In genomic region chr3:79497447-79498111, GRCh38 we compare ENCODE assay signal across 8 cellular contexts.
A peak's percentile ranks its signal among the peaks of the same experiment; 100 is the strongest.
DNase-seq lines count a peak whose midpoint lies in the region; ATAC-seq and TF ChIP-seq lines count a peak whose summit lies in the region.

No MANE protein-coding gene starts in this region.

- no peak overlapping the region for H3K27ac ChIP-seq in neural cell (ENCODE audit: low read length)

- peak; percentile 18 for DNase-seq in KBM-7
- peak; percentile 28 for DNase-seq in MCF 10A (ENCODE audit: unreplicated experiment)
- no peak for DNase-seq in activated T-cell treated with anti-CD3 and anti-CD28 coated beads, Interleukin-2, amount 50 U/mL, for 4 hours
- DNase-seq in HT-29 (ENCODE audit: low spot score): no peak

- no peaks in the 10 kb centered on the region for H3K9me2 ChIP-seq in neural cell (ENCODE audit: insufficient read depth, low read length)

- peaks cover 20% of the 10 kb centered on the region for H3K27me3 Mint-ChIP-seq in MCF 10A (ENCODE audit: insufficient read depth, unreplicated experiment)
- H3K27me3 Mint-ChIP-seq in activated T-cell treated with anti-CD3 and anti-CD28 coated beads, Interleukin-2, amount 50 U/mL, for 4 hours (ENCODE audit: low read depth): no peaks in the 10 kb centered on the region

- TF ChIP-seq EP300 in neural cell (conservative IDR thresholded peaks at IDR 0.05; ENCODE audit: poor library complexity, severe bottlenecking): no peak

- TF ChIP-seq CTCF in GM12874 (IDR thresholded peaks at IDR 0.05; ENCODE audit: insufficient read depth, low read depth, low read length): peak; percentile 38; the same call in 1 of the 2 replicates
- peak; percentile 47 for TF ChIP-seq CTCF in MCF 10A (IDR thresholded peaks at IDR 0.05; ENCODE audit: unreplicated experiment)
- TF ChIP-seq CTCF in neural cell (IDR thresholded peaks at IDR 0.05; ENCODE audit: poor library complexity, severe bottlenecking): peak; percentile 71

- CTCF ChIA-PET in MCF 10A (lab: Yijun Ruan, JAX): interaction anchor here (0.6 to 0.7 kb wide), 2 partner anchors 13 to 995 kb away, joined by 3 read pairs; no protein-coding TSS in a partner anchor

- in situ Hi-C loops in KBM-7 (cut with MboI; ENCODE audit: low pct_unique_long_range_greater_than_20kb, low sequenced_read_pairs): no loop called here

- no peaks in the 10 kb centered on the region for H3K36me3 Mint-ChIP-seq in MCF 10A (ENCODE audit: insufficient read depth, unreplicated experiment)
- no peaks in the 10 kb centered on the region for H3K36me3 Mint-ChIP-seq in activated T-cell treated with anti-CD3 and anti-CD28 coated beads, Interleukin-2, amount 50 U/mL, for 4 hours (ENCODE audit: insufficient read depth)

- POLR2A ChIA-PET in MCF 10A (lab: Yijun Ruan, JAX): no interaction called here

- no peak overlapping the region for H2AFZ ChIP-seq in neural cell (ENCODE audit: low read depth, low read length)

- ATAC-seq in HG02642 (IDR thresholded peaks at IDR 0.05; ENCODE audit: poor library complexity, unreplicated experiment): no peak
- no peak for ATAC-seq in HG02610 (IDR thresholded peaks at IDR 0.05; ENCODE audit: unreplicated experiment)
- ATAC-seq in activated T-cell treated with anti-CD3 and anti-CD28 coated beads, Interleukin-2, amount 50 U/mL, for 4 hours: no peak

- BruUV-seq in MCF 10A (replicated peaks; lab: Mats Ljungman, UMichigan): no TSS peak

- no peaks in the 10 kb centered on the region for H3K4me1 Mint-ChIP-seq in MCF 10A (ENCODE audit: insufficient read depth, unreplicated experiment)
- no peaks in the 10 kb centered on the region for H3K4me1 Mint-ChIP-seq in activated T-cell treated with anti-CD3 and anti-CD28 coated beads, Interleukin-2, amount 50 U/mL, for 4 hours (ENCODE audit: low read depth)

- H3K36me3 ChIP-seq in neural cell (ENCODE audit: insufficient read depth, low read length): no peaks in the 10 kb centered on the region

- H3K4me3 ChIP-seq in neural cell (ENCODE audit: low read length): no peak overlapping the region

- no peaks in the 10 kb centered on the region for H3K27me3 ChIP-seq in neural cell (ENCODE audit: insufficient read depth, low read depth, low read length)

- intact Hi-C loops in MCF 10A (cut with micrococcal nuclease): loop anchor here (1.0 to 10.0 kb wide), 3 partner anchors 133 to 840 kb away; no protein-coding TSS in a partner anchor

- H3K27ac Mint-ChIP-seq in MCF 10A (ENCODE audit: low read depth, unreplicated experiment): no peak overlapping the region

- H3K9me3 Mint-ChIP-seq in MCF 10A (ENCODE audit: unreplicated experiment): no peaks in the 10 kb centered on the region
- H3K9me3 Mint-ChIP-seq in activated T-cell treated with anti-CD3 and anti-CD28 coated beads, Interleukin-2, amount 50 U/mL, for 4 hours: no peaks in the 10 kb centered on the region

- no peaks in the 10 kb centered on the region for H4K20me1 ChIP-seq in neural cell (ENCODE audit: insufficient read depth)

- H3K79me2 ChIP-seq in neural cell (replicated peaks; ENCODE audit: insufficient read depth, low read length): no peaks in the 10 kb centered on the region

- TF ChIP-seq RAD21 in neural cell (conservative IDR thresholded peaks at IDR 0.05): peak; percentile 78

- H3K4me3 Mint-ChIP-seq in MCF 10A (ENCODE audit: unreplicated experiment): no peak overlapping the region
- no peak overlapping the region for H3K4me3 Mint-ChIP-seq in activated T-cell treated with anti-CD3 and anti-CD28 coated beads, Interleukin-2, amount 50 U/mL, for 4 hours

- no peaks in the 10 kb centered on the region for H3K9me3 ChIP-seq in neural cell (ENCODE audit: low read length)

- H3K4me2 ChIP-seq in neural cell (ENCODE audit: low read length): no peak overlapping the region

- H3K9ac ChIP-seq in neural cell (ENCODE audit: low read length): no peak overlapping the region

- no peaks in the 10 kb centered on the region for H3F3A ChIP-seq in neural cell (ENCODE audit: insufficient read depth, low read length, poor library complexity, severe bottlenecking)

TF ChIP-seq in neural cell, 6 proteins besides CTCF, POLR2A, EP300 and RAD21:
- TF ChIP-seq, protein P1, sequence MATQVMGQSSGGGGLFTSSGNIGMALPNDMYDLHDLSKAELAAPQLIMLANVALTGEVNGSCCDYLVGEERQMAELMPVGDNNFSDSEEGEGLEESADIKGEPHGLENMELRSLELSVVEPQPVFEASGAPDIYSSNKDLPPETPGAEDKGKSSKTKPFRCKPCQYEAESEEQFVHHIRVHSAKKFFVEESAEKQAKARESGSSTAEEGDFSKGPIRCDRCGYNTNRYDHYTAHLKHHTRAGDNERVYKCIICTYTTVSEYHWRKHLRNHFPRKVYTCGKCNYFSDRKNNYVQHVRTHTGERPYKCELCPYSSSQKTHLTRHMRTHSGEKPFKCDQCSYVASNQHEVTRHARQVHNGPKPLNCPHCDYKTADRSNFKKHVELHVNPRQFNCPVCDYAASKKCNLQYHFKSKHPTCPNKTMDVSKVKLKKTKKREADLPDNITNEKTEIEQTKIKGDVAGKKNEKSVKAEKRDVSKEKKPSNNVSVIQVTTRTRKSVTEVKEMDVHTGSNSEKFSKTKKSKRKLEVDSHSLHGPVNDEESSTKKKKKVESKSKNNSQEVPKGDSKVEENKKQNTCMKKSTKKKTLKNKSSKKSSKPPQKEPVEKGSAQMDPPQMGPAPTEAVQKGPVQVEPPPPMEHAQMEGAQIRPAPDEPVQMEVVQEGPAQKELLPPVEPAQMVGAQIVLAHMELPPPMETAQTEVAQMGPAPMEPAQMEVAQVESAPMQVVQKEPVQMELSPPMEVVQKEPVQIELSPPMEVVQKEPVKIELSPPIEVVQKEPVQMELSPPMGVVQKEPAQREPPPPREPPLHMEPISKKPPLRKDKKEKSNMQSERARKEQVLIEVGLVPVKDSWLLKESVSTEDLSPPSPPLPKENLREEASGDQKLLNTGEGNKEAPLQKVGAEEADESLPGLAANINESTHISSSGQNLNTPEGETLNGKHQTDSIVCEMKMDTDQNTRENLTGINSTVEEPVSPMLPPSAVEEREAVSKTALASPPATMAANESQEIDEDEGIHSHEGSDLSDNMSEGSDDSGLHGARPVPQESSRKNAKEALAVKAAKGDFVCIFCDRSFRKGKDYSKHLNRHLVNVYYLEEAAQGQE (IDR thresholded peaks at IDR 0.05; ENCODE audit: borderline replicate concordance): no peak
- peak; percentile 74 for TF ChIP-seq SMC3 (conservative IDR thresholded peaks at IDR 0.05; ENCODE audit: poor library complexity)

Comparison
In these comparisons a context has a peak if more than half of its experiments do, and no peak if none do; other contexts are left out.
1. DNase-seq: peak in KBM-7 (single experiment) and MCF 10A (single experiment); none in activated T-cell treated with anti-CD3 and anti-CD28 coated beads, Interleukin-2, amount 50 U/mL, for 4 hours (single experiment) and HT-29 (single experiment).
2. Peak in every context shown above with its lines, with median percentiles within 50 percentile points of each other: CTCF ChIP-seq.